In genomic region chr18:22981274-22982133, GRCh38 we compare ENCODE assay signal across 1 cellular context.
TF ChIP-seq lines count a peak whose summit lies in the region.

No MANE protein-coding gene starts in this region.

TF ChIP-seq in WTC11, 78 proteins besides CTCF, POLR2A, EP300 and RAD21 (continued from another document):
- TF ChIP-seq ARID4B (CRISPR knock-in tag; IDR thresholded peaks at IDR 0.05; ENCODE audit: borderline replicate concordance) (no peak), ZNF219 (CRISPR knock-in tag; IDR thresholded peaks at IDR 0.05; ENCODE audit: borderline replicate concordance) (no peak), CBFB (CRISPR knock-in tag; IDR thresholded peaks at IDR 0.05; ENCODE audit: low read depth) (no peak)
TF ChIP-seq in WTC11: peak in this region for 0.
